ENCODE assay signal across 8 cellular contexts in genomic region chr7:41003031-41003925, GRCh38.
DNase-seq lines count a peak whose midpoint lies in the region; ATAC-seq and TF ChIP-seq lines count a peak whose summit lies in the region.

No MANE protein-coding gene starts in this region.

- peak; percentile 97 for TF ChIP-seq CTCF in 22Rv1 (IDR thresholded peaks at IDR 0.05)
- TF ChIP-seq CTCF in smooth muscle cell (IDR thresholded peaks at IDR 0.05; ENCODE audit: borderline replicate concordance, insufficient read depth, poor library complexity, severe bottlenecking): peak; percentile 91

- H3K79me2 ChIP-seq in smooth muscle cell (ENCODE audit: low read depth): no peaks in the 10 kb centered on the region

- H3F3A ChIP-seq in smooth muscle cell (ENCODE audit: low read depth): peaks cover 3% of the 10 kb centered on the region

- H3K9ac ChIP-seq in smooth muscle cell (ENCODE audit: low read depth): no peak overlapping the region

- H3K9me3 ChIP-seq in smooth muscle cell (replicated peaks; ENCODE audit: low read depth): no peaks in the 10 kb centered on the region

- no peaks in the 10 kb centered on the region for H3K4me1 ChIP-seq in smooth muscle cell (ENCODE audit: low read depth)

- WGBS in smooth muscle cell (ENCODE audit: low lambda C conversion rate): 67% methylated on average over 10 of the region's 10 CpGs

- no peaks in the 10 kb centered on the region for H4K20me1 ChIP-seq in smooth muscle cell (ENCODE audit: low read depth)

- H3K4me3 ChIP-seq in smooth muscle cell: no peak overlapping the region

- H3K36me3 ChIP-seq in smooth muscle cell (ENCODE audit: low read depth): no peaks in the 10 kb centered on the region

- H3K27ac ChIP-seq in 22Rv1 (peak overlapping the region; percentile 35), smooth muscle cell (ENCODE audit: low read depth) (no peak overlapping the region)

- ATAC-seq in HG03378 (IDR thresholded peaks at IDR 0.05; ENCODE audit: unreplicated experiment): peak; percentile 56
- no peak for ATAC-seq in HG03025 (IDR thresholded peaks at IDR 0.05; ENCODE audit: low FRiP score, unreplicated experiment)

- no peaks in the 10 kb centered on the region for H3K27me3 ChIP-seq in smooth muscle cell (ENCODE audit: low read depth)

- H3K4me2 ChIP-seq in smooth muscle cell: no peak overlapping the region

- DNase-seq in EL: peak; percentile 46
- peak; percentile 54 for DNase-seq in SKM-1 treated with dmso at 0.1 percent for 144 hours (lab: John Stamatoyannopoulos, UW; ENCODE audit: unreplicated experiment)
- DNase-seq in globus pallidus (ENCODE audit: low spot score): peak; percentile 6
- no peak for DNase-seq in smooth muscle cell (lab: John Stamatoyannopoulos, UW; ENCODE audit: unreplicated experiment)
- DNase-seq in NCI-H510A (lab: John Stamatoyannopoulos, UW): no peak

- H2AFZ ChIP-seq in smooth muscle cell (ENCODE audit: low read depth): no peak overlapping the region

Comparison
In these comparisons a context has a peak if more than half of its experiments do, and no peak if none do; other contexts are left out.
1. DNase-seq: peak in EL (single experiment), SKM-1 treated with dmso at 0.1 percent for 144 hours (single experiment) and globus pallidus (single experiment); none in smooth muscle cell (single experiment) and NCI-H510A (single experiment).